2 cellular contexts compared by ENCODE assay signal in the genomic region with DNA sequence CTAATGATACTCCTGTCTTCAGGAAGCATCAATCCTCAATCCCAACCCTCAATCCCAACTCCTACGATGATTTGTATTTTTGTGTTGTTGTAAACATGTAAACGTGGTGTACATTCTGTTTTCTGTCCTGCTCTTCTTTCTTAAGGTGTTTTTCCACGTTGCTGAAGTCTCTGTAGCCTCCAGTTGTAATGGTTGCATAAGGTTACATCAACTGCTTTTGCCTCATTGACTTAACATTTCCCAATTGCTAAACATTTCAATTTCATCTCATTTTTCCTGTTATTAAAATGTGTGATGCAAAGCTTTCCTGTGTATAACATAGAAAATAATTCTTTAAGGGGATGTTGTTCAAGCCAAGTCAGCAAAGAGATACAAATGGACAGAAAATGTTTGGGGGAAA.
TF ChIP-seq lines count a peak whose summit lies in the region.

No MANE protein-coding gene starts in this region.

TF ChIP-seq in SK-N-SH, 30 proteins besides CTCF, POLR2A, EP300 and RAD21 (continued from another document):
- no peak for TF ChIP-seq ZBTB33 (IDR thresholded peaks at IDR 0.05; ENCODE audit: borderline replicate concordance, low read depth)
- no peak for TF ChIP-seq ELF1 (IDR thresholded peaks at IDR 0.05)
- no peak for TF ChIP-seq SMC3 (IDR thresholded peaks at IDR 0.05; ENCODE audit: low read depth, low read length)
- TF ChIP-seq GABPA (IDR thresholded peaks at IDR 0.05; ENCODE audit: low read depth), result no peak
TF ChIP-seq in SK-N-SH: peak in this region for 0.

TF ChIP-seq in SK-N-SH treated with all-trans-retinoic acid at 6 μM for 48 hours, 23 proteins besides CTCF, POLR2A, EP300 and RAD21 (continued from another document):
- TF ChIP-seq SNAI2 (CRISPR knock-in tag; IDR thresholded peaks at IDR 0.05) (no peak), TOX (CRISPR knock-in tag; IDR thresholded peaks at IDR 0.05; ENCODE audit: borderline replicate concordance) (no peak), ZNF8 (CRISPR knock-in tag; IDR thresholded peaks at IDR 0.05) (no peak), ISL1 (CRISPR knock-in tag; IDR thresholded peaks at IDR 0.05) (no peak), GLIS3 (CRISPR knock-in tag; IDR thresholded peaks at IDR 0.05) (no peak), ESRRG (CRISPR knock-in tag; IDR thresholded peaks at IDR 0.05) (no peak), RARB (CRISPR knock-in tag; IDR thresholded peaks at IDR 0.05) (no peak)
- TF ChIP-seq, protein P1, sequence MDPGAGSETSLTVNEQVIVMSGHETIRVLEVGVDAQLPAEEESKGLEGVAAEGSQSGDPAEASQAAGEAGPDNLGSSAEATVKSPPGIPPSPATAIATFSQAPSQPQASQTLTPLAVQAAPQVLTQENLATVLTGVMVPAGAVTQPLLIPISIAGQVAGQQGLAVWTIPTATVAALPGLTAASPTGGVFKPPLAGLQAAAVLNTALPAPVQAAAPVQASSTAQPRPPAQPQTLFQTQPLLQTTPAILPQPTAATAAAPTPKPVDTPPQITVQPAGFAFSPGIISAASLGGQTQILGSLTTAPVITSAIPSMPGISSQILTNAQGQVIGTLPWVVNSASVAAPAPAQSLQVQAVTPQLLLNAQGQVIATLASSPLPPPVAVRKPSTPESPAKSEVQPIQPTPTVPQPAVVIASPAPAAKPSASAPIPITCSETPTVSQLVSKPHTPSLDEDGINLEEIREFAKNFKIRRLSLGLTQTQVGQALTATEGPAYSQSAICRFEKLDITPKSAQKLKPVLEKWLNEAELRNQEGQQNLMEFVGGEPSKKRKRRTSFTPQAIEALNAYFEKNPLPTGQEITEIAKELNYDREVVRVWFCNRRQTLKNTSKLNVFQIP (CRISPR knock-in tag; IDR thresholded peaks at IDR 0.05; ENCODE audit: borderline replicate concordance, low read depth), result no peak
- TF ChIP-seq, protein P2, sequence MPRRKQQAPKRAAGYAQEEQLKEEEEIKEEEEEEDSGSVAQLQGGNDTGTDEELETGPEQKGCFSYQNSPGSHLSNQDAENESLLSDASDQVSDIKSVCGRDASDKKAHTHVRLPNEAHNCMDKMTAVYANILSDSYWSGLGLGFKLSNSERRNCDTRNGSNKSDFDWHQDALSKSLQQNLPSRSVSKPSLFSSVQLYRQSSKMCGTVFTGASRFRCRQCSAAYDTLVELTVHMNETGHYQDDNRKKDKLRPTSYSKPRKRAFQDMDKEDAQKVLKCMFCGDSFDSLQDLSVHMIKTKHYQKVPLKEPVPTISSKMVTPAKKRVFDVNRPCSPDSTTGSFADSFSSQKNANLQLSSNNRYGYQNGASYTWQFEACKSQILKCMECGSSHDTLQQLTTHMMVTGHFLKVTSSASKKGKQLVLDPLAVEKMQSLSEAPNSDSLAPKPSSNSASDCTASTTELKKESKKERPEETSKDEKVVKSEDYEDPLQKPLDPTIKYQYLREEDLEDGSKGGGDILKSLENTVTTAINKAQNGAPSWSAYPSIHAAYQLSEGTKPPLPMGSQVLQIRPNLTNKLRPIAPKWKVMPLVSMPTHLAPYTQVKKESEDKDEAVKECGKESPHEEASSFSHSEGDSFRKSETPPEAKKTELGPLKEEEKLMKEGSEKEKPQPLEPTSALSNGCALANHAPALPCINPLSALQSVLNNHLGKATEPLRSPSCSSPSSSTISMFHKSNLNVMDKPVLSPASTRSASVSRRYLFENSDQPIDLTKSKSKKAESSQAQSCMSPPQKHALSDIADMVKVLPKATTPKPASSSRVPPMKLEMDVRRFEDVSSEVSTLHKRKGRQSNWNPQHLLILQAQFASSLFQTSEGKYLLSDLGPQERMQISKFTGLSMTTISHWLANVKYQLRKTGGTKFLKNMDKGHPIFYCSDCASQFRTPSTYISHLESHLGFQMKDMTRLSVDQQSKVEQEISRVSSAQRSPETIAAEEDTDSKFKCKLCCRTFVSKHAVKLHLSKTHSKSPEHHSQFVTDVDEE (CRISPR knock-in tag; IDR thresholded peaks at IDR 0.05), result no peak
